20 cellular contexts compared by ENCODE assay signal in the genomic region with DNA sequence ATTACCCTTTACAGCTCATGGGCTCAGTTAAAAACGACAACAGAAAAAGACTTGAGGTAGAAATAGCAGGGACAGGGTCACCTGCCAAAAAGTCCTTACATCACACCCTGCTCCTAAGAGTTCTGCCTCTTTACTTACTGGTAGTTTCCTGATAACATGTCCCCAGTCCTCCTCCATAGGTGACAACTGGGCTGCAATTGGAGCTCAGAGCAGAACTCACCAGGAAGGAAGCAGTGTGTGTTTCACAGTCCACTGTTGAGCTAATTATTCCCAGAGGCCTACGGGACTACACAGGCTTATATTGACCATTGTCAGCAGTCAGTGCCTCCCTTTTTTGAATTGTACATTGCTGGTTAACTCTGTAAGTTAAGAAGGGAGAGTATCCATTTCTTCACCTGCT.
A peak's percentile ranks its signal among the peaks of the same experiment; 100 is the strongest.
DNase-seq lines count a peak whose midpoint lies in the region; ATAC-seq and TF ChIP-seq lines count a peak whose summit lies in the region.
"Had no signal": no experiment of that assay in that cellular context is flagged by ENCODE, and none has a peak within 500 bp of the region (broad histone marks: within the 10 kb centered on the region; RNA-seq: fewer than 3 reads in every experiment).

No MANE protein-coding gene starts in this region.

- DNase-seq in cardiac muscle cell (ENCODE audit: low read depth in 1 of 2, low spot score in 1 of 2) (peak in 1 of 2 donors; percentile 53), left cardiac atrium (no peak), heart right ventricle (no peak), mucosa of descending colon (no peak), upper lobe of right lung (no peak), Caco-2 (no peak), NCI-H524 (lab: John Stamatoyannopoulos, UW) (no peak)
- DNase-seq: BE2C; CD4-positive, CD25-positive, alpha-beta regulatory T cell; COR-L47; GDM1; NCI-H1092 treated with DMSO at 0.1 percent for 48 hours; NCI-H2081; NCI-H2171 treated with DMSO at 0.1 percent for 48 hours; NCI-H446; NCI-H69; Peyer's patch; SHP77 had no signal

- H3K4me3 Mint-ChIP-seq in Caco-2 (ENCODE audit: unreplicated experiment): no peak overlapping the region
- H3K4me3 Mint-ChIP-seq: CD4-positive, CD25-positive, alpha-beta regulatory T cell had no signal

- ATAC-seq in left cardiac atrium (no peak), heart right ventricle (peak in 5 of 8 donors; percentile 15 to 82 (median 70)), mucosa of descending colon (peak; percentile 37), upper lobe of right lung (peak; percentile 69), GM18511 (IDR thresholded peaks at IDR 0.05; ENCODE audit: unreplicated experiment) (no peak)
- ATAC-seq: K562 had no signal

- CTCF ChIA-PET in Caco-2 (lab: Charles Lee): no interaction called here

- no peaks in the 10 kb centered on the region for H3K27me3 Mint-ChIP-seq in Caco-2 (ENCODE audit: insufficient read depth, unreplicated experiment)
- H3K27me3 Mint-ChIP-seq: CD4-positive, CD25-positive, alpha-beta regulatory T cell had no signal

- H3K4me3 ChIP-seq in cardiac muscle cell (no peak overlapping the region), heart right ventricle (no peak overlapping the region), mucosa of descending colon (no peak overlapping the region), upper lobe of right lung (no peak overlapping the region), Caco-2 (ENCODE audit: low read depth, low read length) (no peak overlapping the region)
- H3K4me3 ChIP-seq: K562, Peyer's patch had no signal

- H3K27me3 ChIP-seq in cardiac muscle cell: no peaks in the 10 kb centered on the region
- peaks cover 0 to 29% (median 0%) of the 10 kb centered on the region in 7 donors for H3K27me3 ChIP-seq in heart right ventricle
- H3K27me3 ChIP-seq in upper lobe of right lung: no peaks in the 10 kb centered on the region
- no peaks in the 10 kb centered on the region for H3K27me3 ChIP-seq in Caco-2 (replicated peaks; ENCODE audit: control insufficient read depth, insufficient read depth, low read length)
- H3K27me3 ChIP-seq: BE2C, Peyer's patch had no signal

- no peaks in the 10 kb centered on the region for H3K9me3 ChIP-seq in cardiac muscle cell (ENCODE audit: low read depth)
- H3K9me3 ChIP-seq in heart right ventricle: peaks cover 0 to 15% (median 0%) of the 10 kb centered on the region in 11 donors
- H3K9me3 ChIP-seq in mucosa of descending colon: no peaks in the 10 kb centered on the region
- no peaks in the 10 kb centered on the region for H3K9me3 ChIP-seq in upper lobe of right lung
- no peaks in the 10 kb centered on the region for H3K9me3 ChIP-seq in Caco-2
- H3K9me3 ChIP-seq: BE2C, Peyer's patch had no signal

- WGBS in heart right ventricle, 2 donors: 11% methylated on average over 2 of the region's 2 CpGs

- intact Hi-C loops in left cardiac atrium (cut with DNase I): loop anchor here in 1 of 2 donors (10.0 kb wide), 1 partner anchor 109 kb away; no protein-coding TSS in a partner anchor
- intact Hi-C loops in heart right ventricle (cut with DNase I): loop anchor here in 3 of 10 donors (2.0 to 10.0 kb wide), 3 partner anchors 43 to 109 kb away; no protein-coding TSS in a partner anchor
- intact Hi-C loops in mucosa of descending colon (cut with DNase I, micrococcal nuclease): no loop called here
- intact Hi-C loops in upper lobe of right lung (cut with DNase I): no loop called here
- intact Hi-C loops in Caco-2 (cut with micrococcal nuclease; ENCODE audit: unreplicated experiment): no loop called here

- peaks cover 17% of the 10 kb centered on the region for H3K9me3 Mint-ChIP-seq in Caco-2 (ENCODE audit: unreplicated experiment)

- H3K36me3 ChIP-seq in cardiac muscle cell (no peaks in the 10 kb centered on the region), heart right ventricle (no peaks in the 10 kb centered on the region), mucosa of descending colon (ENCODE audit: low read depth) (no peaks in the 10 kb centered on the region), upper lobe of right lung (no peaks in the 10 kb centered on the region), Caco-2 (ENCODE audit: control insufficient read depth, insufficient read depth, low read length) (no peaks in the 10 kb centered on the region)
- H3K36me3 ChIP-seq: BE2C, Peyer's patch had no signal

- no TSS peak for BruUV-seq in Caco-2 (replicated peaks; lab: Mats Ljungman, UMichigan)

- peak overlapping the region; percentile 70 for H3K27ac ChIP-seq in cardiac muscle cell
- peak overlapping the region in 7 of 10 donors; percentile 17 to 66 (median 38) for H3K27ac ChIP-seq in heart right ventricle
- H3K27ac ChIP-seq in upper lobe of right lung: peak overlapping the region; percentile 47

- H3K4me1 ChIP-seq in cardiac muscle cell (ENCODE audit: low read depth): no peaks in the 10 kb centered on the region
- peaks cover 0 to 41% (median 14%) of the 10 kb centered on the region in 9 donors for H3K4me1 ChIP-seq in heart right ventricle
- peaks cover 4% of the 10 kb centered on the region for H3K4me1 ChIP-seq in mucosa of descending colon (ENCODE audit: low read depth)
- peaks cover 2% of the 10 kb centered on the region for H3K4me1 ChIP-seq in upper lobe of right lung
- H3K4me1 ChIP-seq in Caco-2: peaks cover 5% of the 10 kb centered on the region; the same call in 1 of the 2 replicates
- H3K4me1 ChIP-seq: BE2C, Peyer's patch had no signal

- POLR2A ChIA-PET in Caco-2 (lab: Charles Lee): no interaction called here

- H3K4me1 Mint-ChIP-seq in Caco-2 (ENCODE audit: low read depth, unreplicated experiment): no peaks in the 10 kb centered on the region

- TF ChIP-seq CTCF in cardiac muscle cell (IDR thresholded peaks at IDR 0.05; ENCODE audit: low read depth, low read length) (no peak), heart right ventricle (IDR thresholded peaks at IDR 0.05) (no peak), mucosa of descending colon (IDR thresholded peaks at IDR 0.05) (no peak), upper lobe of right lung (IDR thresholded peaks at IDR 0.05) (no peak), Caco-2 (IDR thresholded peaks at IDR 0.05; ENCODE audit: insufficient read depth in 1 of 2, low read depth in 1 of 2, low read length in 1 of 2, severe bottlenecking in 1 of 2, unreplicated experiment in 1 of 2) (no peak)

- H3K27ac Mint-ChIP-seq in Caco-2 (ENCODE audit: unreplicated experiment): no peak overlapping the region
- H3K27ac Mint-ChIP-seq: CD4-positive, CD25-positive, alpha-beta regulatory T cell had no signal

- H3K36me3 Mint-ChIP-seq in Caco-2 (ENCODE audit: insufficient read depth, unreplicated experiment): no peaks in the 10 kb centered on the region
- H3K36me3 Mint-ChIP-seq: CD4-positive, CD25-positive, alpha-beta regulatory T cell had no signal

Comparison
In these comparisons a context has a peak if more than half of its experiments do, and no peak if none do; other contexts are left out.
1. ATAC-seq: peak in heart right ventricle (5 of 8), mucosa of descending colon (single experiment) and upper lobe of right lung (single experiment); none in left cardiac atrium (0 of 2) and GM18511 (single experiment).
2. Peak in every context shown above with its lines, with median percentiles within 50 percentile points of each other: H3K27ac ChIP-seq.